In the genomic region with DNA sequence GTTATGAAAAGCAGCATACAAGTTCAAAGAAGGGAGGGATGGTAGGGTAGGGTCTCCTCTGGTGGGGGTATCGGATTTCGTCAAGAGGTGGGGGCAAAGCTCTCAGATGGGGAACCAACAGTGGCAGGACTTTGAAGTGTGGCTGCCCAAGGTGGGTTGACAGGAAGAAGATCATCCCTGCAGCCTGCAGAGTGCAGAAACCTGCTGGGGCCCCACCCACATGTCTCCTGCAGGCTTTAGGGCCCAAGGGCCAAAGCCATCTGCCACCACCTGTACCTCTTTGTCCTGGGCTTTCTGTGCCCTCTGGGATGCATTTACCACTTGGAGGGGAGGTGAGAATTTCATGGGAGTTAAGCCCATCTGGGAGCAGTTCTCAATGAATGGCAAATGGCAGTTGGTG, we compare ENCODE assay signal across 14 cellular contexts. TPM values are rescaled to one million over a fixed set of nuclear protein-coding genes. Genes with fewer than 3 reads are reported as not detected.
DNase-seq lines count a peak whose midpoint lies in the region; ATAC-seq, FAIRE-seq and TF ChIP-seq lines count a peak whose summit lies in the region.
"Had no signal": no experiment of that assay in that cellular context is flagged by ENCODE, and none has a peak within 500 bp of the region (broad histone marks: within the 10 kb centered on the region; RNA-seq: fewer than 3 reads in every experiment).

No MANE protein-coding gene starts in this region.

- no peak overlapping the region for H3K18ac ChIP-seq in H1 (ENCODE audit: extremely low read depth, low read length)

- no peaks in the 10 kb centered on the region for H3K27me3 ChIP-seq in RWPE2 (ENCODE audit: insufficient read depth, poor library complexity, severe bottlenecking)
- H3K27me3 ChIP-seq in H1 (replicated peaks in 1 of 4; ENCODE audit: control insufficient read depth in 3 of 4, extremely low read depth in 1 of 4, insufficient read depth in 3 of 4, low read length in 3 of 4), result no peaks in the 10 kb centered on the region
- no peaks in the 10 kb centered on the region for H3K27me3 ChIP-seq in effector memory CD4-positive, alpha-beta T cell (replicated peaks; ENCODE audit: control insufficient read depth, insufficient read depth, low read length, poor library complexity, severe bottlenecking)

- H4K20me1 ChIP-seq in H1 (replicated peaks in 1 of 2; ENCODE audit: control insufficient read depth in 1 of 2, insufficient read depth in 2 of 2, low read length in 2 of 2), result peaks cover 0 to 2% of the 10 kb centered on the region in 2 experiments
- H4K20me1 ChIP-seq: BLaER1 treated with 17β-estradiol and CSF1 and Interleukin-3, amounts not matched to agents 10 nM and 100 nM had no signal

- no peak for TF ChIP-seq RAD21 in H1 (IDR thresholded peaks at IDR 0.05 in 1 of 2, conservative IDR thresholded peaks at IDR 0.05 in 1 of 2; ENCODE audit: low read depth in 2 of 2, low read length in 2 of 2)

- TF ChIP-seq CTCF in RWPE2 (IDR thresholded peaks at IDR 0.05; ENCODE audit: poor library complexity, severe bottlenecking) (no peak), H1 (IDR thresholded peaks at IDR 0.05; ENCODE audit: control extremely low read depth in 1 of 3, insufficient read depth in 1 of 3, low read depth in 1 of 3, low read length in 3 of 3) (no peak)

- H3K9ac ChIP-seq in H1 (replicated peaks in 1 of 4; ENCODE audit: extremely low read depth in 1 of 4, low read depth in 3 of 4, low read length in 3 of 4), result no peak overlapping the region
- H3K9ac ChIP-seq: BLaER1 treated with 17β-estradiol and CSF1 and Interleukin-3, amounts not matched to agents 10 nM and 100 nM had no signal

- no peak overlapping the region for H3K4me2 ChIP-seq in H1 (ENCODE audit: insufficient read depth in 1 of 2, low read depth in 2 of 2, low read length in 2 of 2)
- H3K4me2 ChIP-seq: BLaER1 treated with 17β-estradiol and CSF1 and Interleukin-3, amounts not matched to agents 10 nM and 100 nM had no signal

- H3K27ac Mint-ChIP-seq in activated T-cell treated with anti-CD3 and anti-CD28 coated beads, Interleukin-2, amount 50 U/mL, for 72 hours, result peak overlapping the region; percentile 15
- peak overlapping the region; percentile 96 for H3K27ac Mint-ChIP-seq in stimulated activated effector memory CD8-positive, alpha-beta T cell treated with anti-CD3 and anti-CD28 coated beads, Interleukin-12 subunit alpha, Interleukin-12 subunit beta, amount 100 ng/mL, for 72 hours
- H3K27ac Mint-ChIP-seq: CD4-positive, CD25-positive, alpha-beta regulatory T cell had no signal

- H2AFZ ChIP-seq in H1 (ENCODE audit: low read length), result no peak overlapping the region

- H3K27ac ChIP-seq in RWPE2 (ENCODE audit: poor library complexity, severe bottlenecking) (no peak overlapping the region), H1 (ENCODE audit: low read depth, low read length) (no peak overlapping the region)
- no peak overlapping the region for H3K27ac ChIP-seq in effector memory CD4-positive, alpha-beta T cell (ENCODE audit: insufficient read depth, low read length, poor library complexity, severe bottlenecking)
- H3K27ac ChIP-seq: BLaER1 treated with 17β-estradiol and CSF1 and Interleukin-3, amounts not matched to agents 10 nM and 100 nM; HL-60 had no signal

- DNase-seq in activated T-cell treated with anti-CD3 and anti-CD28 coated beads, Interleukin-2, amount 50 U/mL, for 72 hours, result no peak
- DNase-seq in activated T-cell treated with anti-CD3 and anti-CD28 coated beads, Interleukin-2, amount 50 U/mL, for 4 hours, result no peak
- DNase-seq in RWPE2 (ENCODE audit: low spot score), result peak; percentile 7
- no peak for DNase-seq in H1 (ENCODE audit: low read depth in 1 of 2, low spot score in 2 of 2)
- DNase-seq in stimulated activated effector memory CD8-positive, alpha-beta T cell treated with anti-CD3 and anti-CD28 coated beads, Interleukin-12 subunit alpha, Interleukin-12 subunit beta, amount 100 ng/mL, for 72 hours (ENCODE audit: low spot score in 2 of 2), result no peak
- DNase-seq in effector memory CD4-positive, alpha-beta T cell, result no peak
- DNase-seq: ACHN; CD4-positive, CD25-positive, alpha-beta regulatory T cell; DMS53; GF-D8; HCEC 1CT had no signal

- H3K27me3 Mint-ChIP-seq in activated T-cell treated with anti-CD3 and anti-CD28 coated beads, Interleukin-2, amount 50 U/mL, for 72 hours (ENCODE audit: low read depth), result peaks cover 16% of the 10 kb centered on the region
- H3K27me3 Mint-ChIP-seq in activated T-cell treated with anti-CD3 and anti-CD28 coated beads, Interleukin-2, amount 50 U/mL, for 4 hours (ENCODE audit: low read depth), result peaks cover 13% of the 10 kb centered on the region
- H3K27me3 Mint-ChIP-seq: CD4-positive, CD25-positive, alpha-beta regulatory T cell had no signal

- H4K5ac ChIP-seq in H1 (ENCODE audit: insufficient read length, low read depth, low read length), result no peak overlapping the region

- peaks cover 2% of the 10 kb centered on the region for H3K9me3 ChIP-seq in RWPE2 (ENCODE audit: severe bottlenecking)
- H3K9me3 ChIP-seq in H1 (ENCODE audit: insufficient read depth in 2 of 2, low read depth in 1 of 2, low read length in 1 of 2), result no peaks in the 10 kb centered on the region
- no peaks in the 10 kb centered on the region for H3K9me3 ChIP-seq in effector memory CD4-positive, alpha-beta T cell (ENCODE audit: control insufficient read depth, low read length)

- H3K23me2 ChIP-seq in H1 (ENCODE audit: low read depth, low read length), result peaks cover 10% of the 10 kb centered on the region; the same call in 1 of the 2 replicates

- H2BK12ac ChIP-seq in H1 (ENCODE audit: low read depth, low read length), result no peak overlapping the region

- 92% methylated on average over 2 of the region's 2 CpGs; no CpG with 5 or more reads in 1 of the 2 experiments for WGBS in H1 (ENCODE audit: extremely low coverage in 1 of 2, insufficient coverage in 1 of 2, insufficient read length in 1 of 2, insufficient replicate concordance in 2 of 2, low coverage in 1 of 2, low lambda C conversion rate in 2 of 2, missing lambda C conversion rate in 1 of 2), 2 experiments

- H3K4ac ChIP-seq in H1 (replicated peaks; ENCODE audit: insufficient read length, low read depth, low read length), result no peak overlapping the region

- no peak overlapping the region for H3K23ac ChIP-seq in H1 (ENCODE audit: insufficient read length)

- H4K91ac ChIP-seq in H1 (replicated peaks; ENCODE audit: insufficient read length, low read length), result no peak overlapping the region

- POLR2A ChIA-PET in H1 (lab: Charles Lee; ENCODE audit: partially characterized antibody), result no interaction called here

- FAIRE-seq in H1 (lab: Jason Lieb, UNC), result no peak

- H4K8ac ChIP-seq in H1 (ENCODE audit: extremely low read depth, insufficient read depth, low read length), result 0 out of 2 replicates have a peak overlapping the region, but pooled peaks have one; percentile 17

- ATAC-seq in activated T-cell treated with anti-CD3 and anti-CD28 coated beads, Interleukin-2, amount 50 U/mL, for 72 hours (replicated peaks in 1 of 2), result no peak
- no peak for ATAC-seq in activated T-cell treated with anti-CD3 and anti-CD28 coated beads, Interleukin-2, amount 50 U/mL, for 4 hours
- ATAC-seq in RWPE2 (ENCODE audit: low read depth) (no peak), HG03469 (IDR thresholded peaks at IDR 0.05; ENCODE audit: unreplicated experiment) (no peak)
- no peak for ATAC-seq in stimulated activated effector memory CD8-positive, alpha-beta T cell treated with anti-CD3 and anti-CD28 coated beads, Interleukin-12 subunit alpha, Interleukin-12 subunit beta, amount 100 ng/mL, for 72 hours

- no peaks in the 10 kb centered on the region for H3K36me3 ChIP-seq in RWPE2 (ENCODE audit: low read depth)
- H3K36me3 ChIP-seq in H1 (ENCODE audit: control insufficient read depth in 2 of 4, insufficient read depth in 4 of 4, low read length in 3 of 4), result no peaks in the 10 kb centered on the region
- no peaks in the 10 kb centered on the region for H3K36me3 ChIP-seq in effector memory CD4-positive, alpha-beta T cell (ENCODE audit: control insufficient read depth, insufficient read depth, low read length)
- H3K36me3 ChIP-seq: BLaER1 treated with 17β-estradiol and CSF1 and Interleukin-3, amounts not matched to agents 10 nM and 100 nM had no signal

- no peaks in the 10 kb centered on the region for H3K4me1 ChIP-seq in RWPE2 (ENCODE audit: insufficient read depth, poor library complexity, severe bottlenecking)
- no peaks in the 10 kb centered on the region for H3K4me1 ChIP-seq in H1 (replicated peaks in 1 of 4; ENCODE audit: control insufficient read depth in 3 of 4, insufficient read depth in 4 of 4, low read length in 3 of 4)
- no peaks in the 10 kb centered on the region for H3K4me1 ChIP-seq in effector memory CD4-positive, alpha-beta T cell (ENCODE audit: control insufficient read depth, insufficient read depth, low read length, poor library complexity, severe bottlenecking)

- H3K9me3 Mint-ChIP-seq in activated T-cell treated with anti-CD3 and anti-CD28 coated beads, Interleukin-2, amount 50 U/mL, for 72 hours, result peaks cover 3 to 8% of the 10 kb centered on the region in 2 donors
- H3K9me3 Mint-ChIP-seq in activated T-cell treated with anti-CD3 and anti-CD28 coated beads, Interleukin-2, amount 50 U/mL, for 4 hours, result peaks cover 5% of the 10 kb centered on the region
- peaks cover 6% of the 10 kb centered on the region for H3K9me3 Mint-ChIP-seq in stimulated activated effector memory CD8-positive, alpha-beta T cell treated with anti-CD3 and anti-CD28 coated beads, Interleukin-12 subunit alpha, Interleukin-12 subunit beta, amount 100 ng/mL, for 72 hours

- no peak overlapping the region for H2AK5ac ChIP-seq in H1 (ENCODE audit: low read depth, low read length)

- no peaks in the 10 kb centered on the region for H3K4me1 Mint-ChIP-seq in activated T-cell treated with anti-CD3 and anti-CD28 coated beads, Interleukin-2, amount 50 U/mL, for 72 hours (ENCODE audit: low read depth)
- H3K4me1 Mint-ChIP-seq in activated T-cell treated with anti-CD3 and anti-CD28 coated beads, Interleukin-2, amount 50 U/mL, for 4 hours (ENCODE audit: low read depth), result peaks cover 5% of the 10 kb centered on the region
- peaks cover 14% of the 10 kb centered on the region for H3K4me1 Mint-ChIP-seq in stimulated activated effector memory CD8-positive, alpha-beta T cell treated with anti-CD3 and anti-CD28 coated beads, Interleukin-12 subunit alpha, Interleukin-12 subunit beta, amount 100 ng/mL, for 72 hours

- CTCF ChIA-PET in H1 (lab: Charles Lee; ENCODE audit: partially characterized antibody), result interaction anchor here (0.9 to 1.6 kb wide), 6 partner anchors 9 to 170 kb away, joined by 3 to 6 read pairs (median 3); partner anchors contain the start of gene KCNF1

- H3K14ac ChIP-seq in H1 (ENCODE audit: insufficient read length), result no peak overlapping the region

- H3K79me1 ChIP-seq in H1 (ENCODE audit: low read depth, low read length), result no peaks in the 10 kb centered on the region

- no peak overlapping the region for H2BK20ac ChIP-seq in H1 (ENCODE audit: low read length)

- no peak for TF ChIP-seq POLR2A in H1 (IDR thresholded peaks at IDR 0.05; ENCODE audit: control extremely low read depth in 1 of 2, low read depth in 2 of 2, low read length in 2 of 2)

- no peak for TF ChIP-seq EP300 in H1 (IDR thresholded peaks at IDR 0.05; ENCODE audit: borderline replicate concordance in 1 of 2, low read depth in 2 of 2, low read length in 2 of 2)

- no peak overlapping the region for H3K4me3 ChIP-seq in RWPE2 (ENCODE audit: severe bottlenecking)
- no peak overlapping the region for H3K4me3 ChIP-seq in H1 (ENCODE audit: extremely low read depth in 1 of 4, insufficient read depth in 2 of 4, low read depth in 3 of 4, low read length in 4 of 4)
- no peak overlapping the region for H3K4me3 ChIP-seq in effector memory CD4-positive, alpha-beta T cell (ENCODE audit: insufficient read depth, low read depth, low read length, poor library complexity, severe bottlenecking)
- H3K4me3 ChIP-seq: BLaER1 treated with 17β-estradiol and CSF1 and Interleukin-3, amounts not matched to agents 10 nM and 100 nM had no signal

- no peak overlapping the region for H2BK15ac ChIP-seq in H1 (ENCODE audit: low read length)

- no peak overlapping the region for H2BK120ac ChIP-seq in H1 (replicated peaks; ENCODE audit: low read depth, low read length)

- no peak overlapping the region for H3K4me3 Mint-ChIP-seq in activated T-cell treated with anti-CD3 and anti-CD28 coated beads, Interleukin-2, amount 50 U/mL, for 72 hours
- no peak overlapping the region for H3K4me3 Mint-ChIP-seq in activated T-cell treated with anti-CD3 and anti-CD28 coated beads, Interleukin-2, amount 50 U/mL, for 4 hours
- no peak overlapping the region for H3K4me3 Mint-ChIP-seq in stimulated activated effector memory CD8-positive, alpha-beta T cell treated with anti-CD3 and anti-CD28 coated beads, Interleukin-12 subunit alpha, Interleukin-12 subunit beta, amount 100 ng/mL, for 72 hours
- H3K4me3 Mint-ChIP-seq: CD4-positive, CD25-positive, alpha-beta regulatory T cell had no signal

- H3K56ac ChIP-seq in H1 (replicated peaks; ENCODE audit: insufficient read length, low read depth, low read length), result no peak overlapping the region

- peaks cover 5 to 6% of the 10 kb centered on the region in 2 donors for H3K36me3 Mint-ChIP-seq in activated T-cell treated with anti-CD3 and anti-CD28 coated beads, Interleukin-2, amount 50 U/mL, for 72 hours (ENCODE audit: insufficient read depth in 2 of 2)
- no peaks in the 10 kb centered on the region for H3K36me3 Mint-ChIP-seq in activated T-cell treated with anti-CD3 and anti-CD28 coated beads, Interleukin-2, amount 50 U/mL, for 4 hours (ENCODE audit: insufficient read depth)
- H3K36me3 Mint-ChIP-seq in stimulated activated effector memory CD8-positive, alpha-beta T cell treated with anti-CD3 and anti-CD28 coated beads, Interleukin-12 subunit alpha, Interleukin-12 subunit beta, amount 100 ng/mL, for 72 hours, result peaks cover 32% of the 10 kb centered on the region
- H3K36me3 Mint-ChIP-seq: CD4-positive, CD25-positive, alpha-beta regulatory T cell had no signal

- no peaks in the 10 kb centered on the region for H3K79me2 ChIP-seq in H1 (ENCODE audit: control insufficient read depth in 1 of 2, insufficient read depth in 2 of 2, low read length in 2 of 2)

- H2BK5ac ChIP-seq in H1 (ENCODE audit: low read depth, low read length), result no peak overlapping the region

RNA-seq across cellular contexts. Expression of gene KCNF1, which starts 42.7 kb away (rescaled TPM):
- not detected for total RNA-seq in activated T-cell treated with anti-CD3 and anti-CD28 coated beads, Interleukin-2, amount 50 U/mL, for 72 hours
- not detected for total RNA-seq in activated T-cell treated with anti-CD3 and anti-CD28 coated beads, Interleukin-2, amount 50 U/mL, for 4 hours
- total RNA-seq in H1 (2021; fragmentation: NEBNext Ultra II Directional; extraction: Animal tissue kit (Norgen Biotek cat#: 25700)), result 0.48 and 0.90 TPM in 2 replicates
- 1.5 and 1.6 TPM in 2 replicates for polyA plus RNA-seq in H1 (2011; rRNA removed)
- polyA plus RNA-seq in H1 (2011; cell fraction: cytosol; rRNA removed), result 1.4 TPM
- polyA plus RNA-seq in H1 (2011; cell fraction: nucleus; rRNA removed), result 1.4 TPM
- polyA plus RNA-seq in H1 (2012, experiment 1 of 2), result 0.74 to 0.92 TPM (median 0.86 TPM) in 4 replicates
- polyA plus RNA-seq in H1 (2012, experiment 2 of 2), result 0.71 TPM
- polyA plus RNA-seq in H1 (2013, experiment 1 of 2), result 1.0 TPM
- polyA plus RNA-seq in H1 (2013, experiment 2 of 2), result 1.2 TPM
- polyA minus RNA-seq in H1 (2011; rRNA and poly(A)+ RNA removed), result 0.68 and 1.6 TPM in 2 replicates
- polyA minus RNA-seq in H1 (2011; cell fraction: cytosol; rRNA and poly(A)+ RNA removed), result 0.95 TPM
- polyA minus RNA-seq in H1 (2011; cell fraction: nucleus; rRNA and poly(A)+ RNA removed), result 1.4 TPM
- total RNA-seq: CD4-positive, CD25-positive, alpha-beta regulatory T cell had no signal
- polyA plus RNA-seq: CD4-positive, CD25-positive, alpha-beta regulatory T cell had no signal
